Comparison of ENCODE assay signal across 22 cellular contexts in genomic region chr1:205837380-205837970, GRCh38. TPM values are rescaled to one million over a fixed set of nuclear protein-coding genes. Genes with fewer than 3 reads are reported as not detected.
"Had no signal": no experiment of that assay in that cellular context is flagged by ENCODE, and none has a peak within 500 bp of the region (broad histone marks: within the 10 kb centered on the region; RNA-seq: fewer than 3 reads in every experiment).

No MANE protein-coding gene starts in this region.

- DNase-seq: Kasumi-1, MM.1S, MV-4-11, NCI-H1048, NCI-H1105, NCI-H1417 treated with DMSO at 0.1 percent for 48 hours, NCI-H146, NCI-H1694 treated with DMSO at 0.1 percent for 48 hours, NCI-H1930, NCI-H2081, NCI-H2171, NCI-H510A, NCI-H524 treated with DMSO at 0.1 percent for 48 hours, NCI-H69, NCI-H774, SHP77, SK-N-SH, SW 1271, T-cell had no signal

RNA-seq across cellular contexts. Expression of gene PM20D1, which starts 12.5 kb away (rescaled TPM):
- total RNA-seq: HT-29, M059J, SK-MEL-5 had no signal
